ENCODE assay signal across 16 cellular contexts in the genomic region with DNA sequence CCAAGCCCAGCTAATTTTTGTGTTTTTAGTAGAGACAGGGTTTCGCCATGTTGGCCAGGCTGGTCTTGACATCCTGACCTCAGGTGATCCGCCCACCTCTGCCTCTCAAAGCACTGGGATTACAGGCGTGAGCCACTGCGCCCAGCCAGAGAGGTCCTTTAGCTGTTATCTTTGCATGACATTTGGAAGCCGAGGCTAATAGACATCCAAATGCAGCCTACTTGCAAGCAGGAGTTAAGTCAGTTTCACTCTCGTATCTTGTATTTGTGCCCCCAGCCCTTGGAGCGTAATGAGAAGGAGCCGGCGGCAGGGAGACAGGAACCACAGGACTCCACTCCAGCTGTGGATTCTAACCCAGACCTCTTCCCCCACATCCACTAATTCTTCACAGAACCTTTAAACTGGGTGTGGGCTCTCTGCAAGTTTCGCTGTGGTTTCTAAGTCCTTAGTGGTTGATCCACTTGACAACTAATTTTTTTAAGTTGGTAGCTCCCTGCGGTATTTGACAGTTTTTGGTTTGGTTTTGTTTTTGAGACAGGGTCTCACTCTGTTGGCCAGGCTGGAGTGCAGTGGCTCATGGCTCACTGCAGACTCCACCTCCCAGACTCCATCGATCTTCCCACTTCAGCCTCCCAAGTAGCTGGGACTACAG. TPM values are rescaled to one million over a fixed set of nuclear protein-coding genes. Genes with fewer than 3 reads are reported as not detected.
DNase-seq lines count a peak whose midpoint lies in the region; ATAC-seq and TF ChIP-seq lines count a peak whose summit lies in the region.
"Had no signal": no experiment of that assay in that cellular context is flagged by ENCODE, and none has a peak within 500 bp of the region (broad histone marks: within the 10 kb centered on the region; RNA-seq: fewer than 3 reads in every experiment).

No MANE protein-coding gene starts in this region.

- TF ChIP-seq CTCF in WERI-Rb-1 (IDR thresholded peaks at IDR 0.05; ENCODE audit: low read depth, low read length), result no peak
- TF ChIP-seq CTCF in hepatocyte (IDR thresholded peaks at IDR 0.05; ENCODE audit: poor library complexity), result no peak
- no peak for TF ChIP-seq CTCF in foreskin keratinocyte (conservative IDR thresholded peaks at IDR 0.05)

- CTCF ChIA-PET in activated naive CD4-positive, alpha-beta T cell treated with anti-CD3 and anti-CD28 coated beads for 36 hours (lab: Charles Lee), result interaction anchor here (0.7 to 1.2 kb wide), 5 partner anchors 13 to 77 kb away, joined by 3 to 5 read pairs (median 3); no protein-coding TSS in a partner anchor

- H3K4me1 Mint-ChIP-seq in activated naive CD4-positive, alpha-beta T cell treated with anti-CD3 and anti-CD28 coated beads for 36 hours (ENCODE audit: low read depth), result peaks cover 53% of the 10 kb centered on the region

- H3K79me2 ChIP-seq in hepatocyte, result peaks cover 19% of the 10 kb centered on the region

- H3K27ac ChIP-seq in WERI-Rb-1 (peak overlapping the region; percentile 89), hepatocyte (no peak overlapping the region), substantia nigra (ENCODE audit: low read depth, low read length, poor library complexity, severe bottlenecking) (peak overlapping the region; percentile 49), foreskin keratinocyte (no peak overlapping the region)
- H3K27ac ChIP-seq: HL-60 had no signal

- intact Hi-C loops in activated naive CD4-positive, alpha-beta T cell treated with anti-CD3 and anti-CD28 coated beads for 36 hours (cut with micrococcal nuclease), result no loop called here

- H3K4me3 ChIP-seq in WERI-Rb-1 (ENCODE audit: low read depth, low read length) (peak overlapping the region; percentile 66), hepatocyte (no peak overlapping the region)
- H3K4me3 ChIP-seq: lower lobe of right lung, SK-N-MC had no signal

- H4K20me1 ChIP-seq in hepatocyte (ENCODE audit: insufficient read depth, poor library complexity, severe bottlenecking), result no peaks in the 10 kb centered on the region

- peak overlapping the region; percentile 22 for H3K4me2 ChIP-seq in hepatocyte

- peaks cover 9% of the 10 kb centered on the region for H3K36me3 Mint-ChIP-seq in activated naive CD4-positive, alpha-beta T cell treated with anti-CD3 and anti-CD28 coated beads for 36 hours (ENCODE audit: low read depth)

- no peaks in the 10 kb centered on the region for H3K27me3 ChIP-seq in WERI-Rb-1 (ENCODE audit: insufficient read depth, low read depth, severe bottlenecking)
- no peaks in the 10 kb centered on the region for H3K27me3 ChIP-seq in hepatocyte
- no peaks in the 10 kb centered on the region for H3K27me3 ChIP-seq in foreskin keratinocyte

- WGBS in hepatocyte (ENCODE audit: low lambda C conversion rate, missing lambda C conversion rate), result 85% methylated on average over 12 of the region's 12 CpGs

- no peak for ATAC-seq in foreskin keratinocyte
- ATAC-seq in esophagus mucosa, result no peak
- ATAC-seq: lower lobe of right lung, PC-3 had no signal

- no peaks in the 10 kb centered on the region for H3K9me2 ChIP-seq in hepatocyte (replicated peaks; ENCODE audit: insufficient read depth)

- H3K4me1 ChIP-seq in hepatocyte (ENCODE audit: insufficient read depth), result peaks cover 19% of the 10 kb centered on the region
- H3K4me1 ChIP-seq in foreskin keratinocyte, result no peaks in the 10 kb centered on the region

- H2AFZ ChIP-seq in hepatocyte, result no peak overlapping the region

- H3K9me3 ChIP-seq in WERI-Rb-1 (ENCODE audit: severe bottlenecking) (no peaks in the 10 kb centered on the region), hepatocyte (ENCODE audit: low read depth) (no peaks in the 10 kb centered on the region)
- H3K9me3 ChIP-seq: lower lobe of right lung had no signal

- no peaks in the 10 kb centered on the region for H3K27me3 Mint-ChIP-seq in activated naive CD4-positive, alpha-beta T cell treated with anti-CD3 and anti-CD28 coated beads for 36 hours (ENCODE audit: low read depth)

- H3K27ac Mint-ChIP-seq in activated naive CD4-positive, alpha-beta T cell treated with anti-CD3 and anti-CD28 coated beads for 36 hours, result peak overlapping the region; percentile 1
- H3K27ac Mint-ChIP-seq: nephron progenitor cell had no signal

- H3K4me3 Mint-ChIP-seq in activated naive CD4-positive, alpha-beta T cell treated with anti-CD3 and anti-CD28 coated beads for 36 hours, result no peak overlapping the region
- H3K4me3 Mint-ChIP-seq: nephron progenitor cell had no signal

- no peak for DNase-seq in activated naive CD4-positive, alpha-beta T cell treated with anti-CD3 and anti-CD28 coated beads for 36 hours
- DNase-seq in activated naive CD4-positive, alpha-beta T cell treated with Interleukin-2 at 50 U/mL for 16 hours, result no peak
- DNase-seq in WERI-Rb-1 (peak; percentile 79), hepatocyte (ENCODE audit: low spot score) (no peak), substantia nigra (lab: John Stamatoyannopoulos, UW) (no peak), foreskin keratinocyte (no peak), AG20443 (ENCODE audit: low spot score) (no peak)
- DNase-seq: lower lobe of right lung, NCI-H187, NCI-H524, nephron progenitor cell, PC-3, trophoblast cell had no signal

- H3K9me3 Mint-ChIP-seq in activated naive CD4-positive, alpha-beta T cell treated with anti-CD3 and anti-CD28 coated beads for 36 hours, result no peaks in the 10 kb centered on the region
- H3K9me3 Mint-ChIP-seq: nephron progenitor cell had no signal

- H3K36me3 ChIP-seq in WERI-Rb-1, result peaks cover 8% of the 10 kb centered on the region; the same call in 1 of the 2 replicates
- no peaks in the 10 kb centered on the region for H3K36me3 ChIP-seq in hepatocyte (replicated peaks; ENCODE audit: insufficient read depth, low read depth)
- H3K36me3 ChIP-seq: lower lobe of right lung had no signal

RNA-seq across cellular contexts. Expression of gene CYTH1, which starts 3.1 kb away (rescaled TPM):
- 100 to 1,000 TPM; 145 to 149 TPM for total RNA-seq in activated naive CD4-positive, alpha-beta T cell treated with anti-CD3 and anti-CD28 coated beads for 36 hours
- total RNA-seq in hepatocyte (37.5 and 44.4 TPM in 2 replicates), foreskin keratinocyte (23.4 and 27.4 TPM in 2 replicates), esophagus mucosa (54.7 TPM)
- polyA plus RNA-seq in hepatocyte (38.5 and 47.6 TPM in 2 replicates), foreskin keratinocyte (15.1 and 18.8 TPM in 2 replicates)

RNA-seq across cellular contexts. Expression of gene USP36, which starts 55.5 kb away (rescaled TPM):
- 10 to 100 TPM; 65.3 to 68.7 TPM for total RNA-seq in activated naive CD4-positive, alpha-beta T cell treated with anti-CD3 and anti-CD28 coated beads for 36 hours
- total RNA-seq in hepatocyte (17.7 and 20.9 TPM in 2 replicates), foreskin keratinocyte (30.6 and 31.4 TPM in 2 replicates), esophagus mucosa (26.4 TPM)
- polyA plus RNA-seq in hepatocyte (26.2 and 31.6 TPM in 2 replicates), foreskin keratinocyte (16.2 and 18.9 TPM in 2 replicates)

Comparison
In these comparisons a context has a peak if more than half of its experiments do, and no peak if none do; other contexts are left out.
1. H3K27ac ChIP-seq: peak in WERI-Rb-1 (single experiment) and substantia nigra (single experiment); none in hepatocyte (single experiment) and foreskin keratinocyte (single experiment).